Comparison of ENCODE assay signal across 4 cellular contexts in the genomic region with DNA sequence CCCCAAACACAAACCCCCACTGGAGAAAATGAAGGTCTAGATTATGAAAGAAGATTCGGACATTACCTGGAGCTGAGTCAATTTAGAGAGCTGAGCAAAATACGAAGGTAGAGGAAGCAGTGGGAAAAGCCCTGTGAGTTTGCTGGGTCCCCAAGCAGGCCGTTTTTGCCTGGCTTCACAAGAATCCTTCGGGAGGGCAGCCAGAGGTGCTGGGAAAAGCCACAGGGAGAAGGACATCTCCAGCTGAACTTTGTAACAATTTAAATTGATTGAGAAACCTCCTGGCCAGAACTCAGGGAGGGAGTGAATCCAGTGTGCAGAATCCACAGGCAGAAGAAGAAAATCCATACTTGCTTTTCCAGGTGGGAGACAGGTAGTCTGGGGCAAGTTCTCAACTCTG.
"Had no signal": no experiment of that assay in that cellular context is flagged by ENCODE, and none has a peak within 500 bp of the region (broad histone marks: within the 10 kb centered on the region; RNA-seq: fewer than 3 reads in every experiment).

No MANE protein-coding gene starts in this region.

- DNase-seq: H9, HCEC 1CT, IMR-90 had no signal

- ATAC-seq: GM23338 had no signal

- H3K4me3 ChIP-seq: GM23338 had no signal
